1 cellular context compared by ENCODE assay signal in genomic region chr3:59766165-59766872, GRCh38.
TF ChIP-seq lines count a peak whose summit lies in the region.

No MANE protein-coding gene starts in this region.

TF ChIP-seq in GM23338, 12 proteins besides CTCF, POLR2A, EP300 and RAD21 (continued from another document):
- TF ChIP-seq EZH2phosphoT487 (IDR thresholded peaks at IDR 0.05; ENCODE audit: unreplicated experiment) (no peak), EZH2 (IDR thresholded peaks at IDR 0.05; ENCODE audit: low read depth, unreplicated experiment) (no peak), NANOG (IDR thresholded peaks at IDR 0.05; ENCODE audit: borderline replicate concordance) (no peak), ZNF331 (CRISPR knock-in tag; IDR thresholded peaks at IDR 0.05; ENCODE audit: low read depth) (no peak)
- TF ChIP-seq, protein P1, sequence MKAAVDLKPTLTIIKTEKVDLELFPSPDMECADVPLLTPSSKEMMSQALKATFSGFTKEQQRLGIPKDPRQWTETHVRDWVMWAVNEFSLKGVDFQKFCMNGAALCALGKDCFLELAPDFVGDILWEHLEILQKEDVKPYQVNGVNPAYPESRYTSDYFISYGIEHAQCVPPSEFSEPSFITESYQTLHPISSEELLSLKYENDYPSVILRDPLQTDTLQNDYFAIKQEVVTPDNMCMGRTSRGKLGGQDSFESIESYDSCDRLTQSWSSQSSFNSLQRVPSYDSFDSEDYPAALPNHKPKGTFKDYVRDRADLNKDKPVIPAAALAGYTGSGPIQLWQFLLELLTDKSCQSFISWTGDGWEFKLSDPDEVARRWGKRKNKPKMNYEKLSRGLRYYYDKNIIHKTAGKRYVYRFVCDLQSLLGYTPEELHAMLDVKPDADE (IDR thresholded peaks at IDR 0.05): no peak
